In the genomic region with DNA sequence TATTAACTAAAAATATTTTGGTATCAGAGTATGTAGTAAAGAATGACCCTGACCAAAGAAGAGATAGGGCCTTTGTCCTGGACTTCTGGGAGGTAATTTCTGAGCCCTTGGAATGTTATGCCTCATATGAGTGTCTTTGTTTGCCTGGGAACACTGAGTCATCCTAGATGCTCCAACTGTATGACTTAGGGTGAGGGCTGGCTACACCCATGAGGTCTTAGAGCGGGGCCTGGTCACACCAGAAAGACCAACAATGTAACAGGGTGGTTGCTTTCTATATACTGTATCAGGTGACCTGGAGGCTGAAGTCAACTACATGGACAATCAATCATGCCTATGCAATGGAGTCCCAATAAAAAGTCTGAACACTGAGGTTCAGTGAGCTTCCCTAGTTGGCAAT, we compare ENCODE assay signal across 18 cellular contexts.
DNase-seq lines count a peak whose midpoint lies in the region; ATAC-seq and TF ChIP-seq lines count a peak whose summit lies in the region.
"Had no signal": no experiment of that assay in that cellular context is flagged by ENCODE, and none has a peak within 500 bp of the region (broad histone marks: within the 10 kb centered on the region; RNA-seq: fewer than 3 reads in every experiment).

No MANE protein-coding gene starts in this region.

- H3K4me3 Mint-ChIP-seq in MCF 10A (ENCODE audit: unreplicated experiment): no peak overlapping the region
- H3K4me3 Mint-ChIP-seq: CD4-positive, alpha-beta memory T cell; HFFc6 had no signal

- no peaks in the 10 kb centered on the region for H3F3A ChIP-seq in PC-9 (ENCODE audit: insufficient read depth, low read depth)

- dilution Hi-C loops in mammary epithelial cell (cut with HindIII; ENCODE audit: low sequenced_read_pairs): no loop called here

- no peak overlapping the region for H3K9ac ChIP-seq in mammary epithelial cell (ENCODE audit: insufficient read depth, low read length)
- H3K9ac ChIP-seq: KMS-11 had no signal

- no peaks in the 10 kb centered on the region for H3K27me3 Mint-ChIP-seq in MCF 10A (ENCODE audit: insufficient read depth, unreplicated experiment)

- POLR2A ChIA-PET in MCF 10A (lab: Yijun Ruan, JAX): no interaction called here
- POLR2A ChIA-PET in PC-9 (lab: Charles Lee; ENCODE audit: unreplicated experiment): no interaction called here

- no peak for ATAC-seq in HG03571 (IDR thresholded peaks at IDR 0.05; ENCODE audit: unreplicated experiment)
- ATAC-seq: GM12878 had no signal

- H3K27me3 ChIP-seq in mammary epithelial cell (ENCODE audit: insufficient read depth, low read length): no peaks in the 10 kb centered on the region
- no peaks in the 10 kb centered on the region for H3K27me3 ChIP-seq in PC-9 (ENCODE audit: insufficient read depth, low read depth)
- H3K27me3 ChIP-seq: SJCRH30 had no signal

- in situ Hi-C loops in mammary epithelial cell (cut with MboI; ENCODE audit: low sequenced_read_pairs in 2 of 2): no loop called here
- in situ Hi-C loops in G401 (cut with HindIII; ENCODE audit: low sequenced_read_pairs): no loop called here

- no peak overlapping the region for H3K27ac Mint-ChIP-seq in MCF 10A (ENCODE audit: low read depth, unreplicated experiment)
- H3K27ac Mint-ChIP-seq: CD4-positive, alpha-beta memory T cell; HFFc6 had no signal

- no peaks in the 10 kb centered on the region for H4K20me1 ChIP-seq in mammary epithelial cell (ENCODE audit: insufficient read depth, low read length)
- H4K20me1 ChIP-seq in PC-9 (ENCODE audit: insufficient read depth): no peaks in the 10 kb centered on the region

- WGBS in mammary epithelial cell (ENCODE audit: low coverage, missing lambda C conversion rate): 89% methylated on average over 1 of the region's 1 CpG

- H3K9me2 ChIP-seq in PC-9 (ENCODE audit: insufficient read depth): no peaks in the 10 kb centered on the region

- DNase-seq in mammary epithelial cell: peak; percentile 56
- no peak for DNase-seq in MCF 10A (ENCODE audit: unreplicated experiment)
- DNase-seq in astrocyte of the hippocampus (ENCODE audit: low read depth, low spot score): peak; percentile 52
- peak; percentile 19 for DNase-seq in glomerular visceral epithelial cell (ENCODE audit: extremely low spot score)
- no peak for DNase-seq in G401 (ENCODE audit: low spot score)
- DNase-seq in activated CD8-positive, alpha-beta memory T cell treated with anti-CD3 and anti-CD28 coated beads, Interleukin-2, amount 50 U/mL, for 4 hours: no peak
- DNase-seq in PC-9: no peak
- DNase-seq: CD4-positive, alpha-beta memory T cell; GDM1; HFFc6; NCI-H187; NCI-H69; SJCRH30 had no signal

- no peaks in the 10 kb centered on the region for H3K4me1 Mint-ChIP-seq in MCF 10A (ENCODE audit: insufficient read depth, unreplicated experiment)
- H3K4me1 Mint-ChIP-seq: CD4-positive, alpha-beta memory T cell had no signal

- H3K36me3 Mint-ChIP-seq in MCF 10A (ENCODE audit: insufficient read depth, unreplicated experiment): peaks cover 6% of the 10 kb centered on the region

- no peaks in the 10 kb centered on the region for H3K79me2 ChIP-seq in mammary epithelial cell (ENCODE audit: insufficient read depth, low read length)
- no peaks in the 10 kb centered on the region for H3K79me2 ChIP-seq in PC-9 (ENCODE audit: low read depth)

- H3K27ac ChIP-seq in mammary epithelial cell (ENCODE audit: insufficient read depth, low read depth, low read length) (no peak overlapping the region), PC-9 (no peak overlapping the region)
- H3K27ac ChIP-seq: 22Rv1, KMS-11, RWPE1, SJCRH30 had no signal

- H3K36me3 ChIP-seq in mammary epithelial cell (ENCODE audit: insufficient read depth, low read length) (no peaks in the 10 kb centered on the region), PC-9 (ENCODE audit: low read depth) (no peaks in the 10 kb centered on the region)
- H3K36me3 ChIP-seq: SJCRH30 had no signal

- peaks cover 8% of the 10 kb centered on the region for H3K9me3 Mint-ChIP-seq in MCF 10A (ENCODE audit: unreplicated experiment)

- H3K9me3 ChIP-seq in mammary epithelial cell (replicated peaks; ENCODE audit: insufficient read depth, low read length): no peaks in the 10 kb centered on the region
- no peaks in the 10 kb centered on the region for H3K9me3 ChIP-seq in PC-9 (ENCODE audit: insufficient read depth, low read depth)
- H3K9me3 ChIP-seq: SJCRH30 had no signal

- no TSS peak for BruUV-seq in mammary epithelial cell (replicated peaks; lab: Mats Ljungman, UMichigan)
- no TSS peak for BruUV-seq in MCF 10A (replicated peaks; lab: Mats Ljungman, UMichigan)
- BruUV-seq in PC-9 (replicated peaks; lab: Mats Ljungman, UMichigan): no TSS peak

- CTCF ChIA-PET in mammary epithelial cell (lab: Charles Lee; ENCODE audit: low non-redundant PET) (no interaction called here), MCF 10A (lab: Yijun Ruan, JAX) (no interaction called here), PC-9 (lab: Charles Lee) (no interaction called here)

- H3K4me3 ChIP-seq in mammary epithelial cell (replicated peaks in 1 of 3; ENCODE audit: insufficient read depth in 1 of 3, low read depth in 2 of 3, low read length in 3 of 3) (no peak overlapping the region), PC-9 (no peak overlapping the region)
- H3K4me3 ChIP-seq: GM12878, SJCRH30 had no signal

- intact Hi-C loops in mammary epithelial cell (cut with micrococcal nuclease) (no loop called here), MCF 10A (cut with micrococcal nuclease) (no loop called here), PC-9 (cut with micrococcal nuclease; ENCODE audit: unreplicated experiment) (no loop called here)

- H3K4me1 ChIP-seq in mammary epithelial cell (ENCODE audit: insufficient read depth, low read length): no peaks in the 10 kb centered on the region
- H3K4me1 ChIP-seq in PC-9 (replicated peaks; ENCODE audit: insufficient read depth): no peaks in the 10 kb centered on the region
- H3K4me1 ChIP-seq: SJCRH30 had no signal

- H2AFZ ChIP-seq in mammary epithelial cell (ENCODE audit: low read depth, low read length) (no peak overlapping the region), PC-9 (no peak overlapping the region)

- no peak for TF ChIP-seq CTCF in mammary epithelial cell (conservative IDR thresholded peaks at IDR 0.05 in 1 of 2, IDR thresholded peaks at IDR 0.05 in 1 of 2; ENCODE audit: extremely low read depth in 1 of 2, insufficient read depth in 1 of 2, low read depth in 1 of 2, low read length in 2 of 2)
- TF ChIP-seq CTCF in MCF 10A (IDR thresholded peaks at IDR 0.05; ENCODE audit: unreplicated experiment): no peak
- TF ChIP-seq CTCF in PC-9 (conservative IDR thresholded peaks at IDR 0.05): no peak

- no peak overlapping the region for H3K4me2 ChIP-seq in mammary epithelial cell (ENCODE audit: insufficient read depth, low read depth, low read length)
- no peak overlapping the region for H3K4me2 ChIP-seq in PC-9
- H3K4me2 ChIP-seq: KMS-11 had no signal

Comparison
In these comparisons a context has a peak if more than half of its experiments do, and no peak if none do; other contexts are left out.
1. DNase-seq: peak in mammary epithelial cell (single experiment), astrocyte of the hippocampus (single experiment) and glomerular visceral epithelial cell (single experiment); none in MCF 10A (single experiment), G401 (single experiment), activated CD8-positive, alpha-beta memory T cell treated with anti-CD3 and anti-CD28 coated beads, Interleukin-2, amount 50 U/mL, for 4 hours (single experiment) and PC-9 (0 of 2).